8 cellular contexts compared by ENCODE assay signal in genomic region chr17:44187131-44187899, GRCh38. TPM values are rescaled to one million over a fixed set of nuclear protein-coding genes. Genes with fewer than 3 reads are reported as not detected.
DNase-seq lines count a peak whose midpoint lies in the region; ATAC-seq, FAIRE-seq and TF ChIP-seq lines count a peak whose summit lies in the region.

No MANE protein-coding gene starts in this region.

- intact Hi-C loops in dorsolateral prefrontal cortex (cut with DNase I) = loop anchor here in 1 of 2 donors (5.0 kb wide), 1 partner anchor 65 kb away; the partner anchor contains the start of gene HDAC5

- POLR2A ChIA-PET in A549 (lab: Yijun Ruan, JAX) = interaction anchor here (0.6 to 2.1 kb wide), 20 partner anchors 8 to 369 kb away, joined by 3 to 28 read pairs (median 4); partner anchors contain the start of genes ATXN7L3, FZD2, HDAC5 and UBTF

- peak overlapping the region; percentile 77 for H3K4me2 ChIP-seq in A549

- no peaks in the 10 kb centered on the region for H3K9me3 Mint-ChIP-seq in mesothelial cell of epicardium

- CTCF ChIA-PET in A549 (lab: Yijun Ruan, JAX) = interaction anchor here (0.6 to 5.3 kb wide), 7 partner anchors 8 to 157 kb away, joined by 3 to 58 read pairs (median 3); partner anchors contain the start of gene ASB16

- peak overlapping the region; percentile 87 for H3K4me3 ChIP-seq in A549
- peak overlapping the region; percentile 68 to 100 (median 94) for H3K4me3 ChIP-seq in dorsolateral prefrontal cortex

- TF ChIP-seq EP300 in A549 (IDR thresholded peaks at IDR 0.05) = no peak

- no peaks in the 10 kb centered on the region for H3K27me3 Mint-ChIP-seq in mesothelial cell of epicardium (ENCODE audit: low read depth)

- H3K27ac ChIP-seq in A549 (peak overlapping the region; percentile 92 to 97), dorsolateral prefrontal cortex (peak overlapping the region; percentile 69 to 100 (median 98))

- H3K36me3 Mint-ChIP-seq in mesothelial cell of epicardium = peaks cover 17% of the 10 kb centered on the region

- TF ChIP-seq RAD21 in A549 (conservative IDR thresholded peaks at IDR 0.05 in 1 of 2, IDR thresholded peaks at IDR 0.05 in 1 of 2) = no peak

- peaks cover 27% of the 10 kb centered on the region for H3K4me1 Mint-ChIP-seq in mesothelial cell of epicardium

- 4% methylated on average over 26 of the region's 32 CpGs for WGBS in A549 (ENCODE audit: missing lambda C conversion rate)

- peak overlapping the region; percentile 94 for H3K4me3 Mint-ChIP-seq in mesothelial cell of epicardium

- ATAC-seq in A549 (peak; percentile 62 to 71), GM18502 (IDR thresholded peaks at IDR 0.05; ENCODE audit: poor library complexity, unreplicated experiment) (peak; percentile 47), HG02938 (IDR thresholded peaks at IDR 0.05; ENCODE audit: unreplicated experiment) (peak; percentile 46)

- H3K9me3 ChIP-seq in A549 = no peaks in the 10 kb centered on the region

- DNase-seq in A549 (ENCODE audit: low read depth in 1 of 2, low spot score in 1 of 2) = no peak
- peak; percentile 29 for DNase-seq in RPMI8226
- no peak for DNase-seq in dorsolateral prefrontal cortex
- no peak for DNase-seq in mesothelial cell of epicardium (ENCODE audit: low spot score in 2 of 2, unreplicated experiment in 2 of 2)
- no peak for DNase-seq in retina
- DNase-seq in NCI-H526 (lab: John Stamatoyannopoulos, UW) = no peak

- no peaks in the 10 kb centered on the region for H3K27me3 ChIP-seq in dorsolateral prefrontal cortex

- TF ChIP-seq CTCF in A549 (IDR thresholded peaks at IDR 0.05) (no peak), dorsolateral prefrontal cortex (IDR thresholded peaks at IDR 0.05 in 54 of 56, conservative IDR thresholded peaks at IDR 0.05 in 2 of 56; ENCODE audit: low read depth in 1 of 56, partially characterized antibody in 56 of 56) (no peak), mesothelial cell of epicardium (IDR thresholded peaks at IDR 0.05; ENCODE audit: unreplicated experiment) (no peak)

- TF ChIP-seq POLR2A in A549 (IDR thresholded peaks at IDR 0.05; ENCODE audit: low read length) = 0 out of 2 replicates have a peak, but pooled peaks have one; percentile 20

- H3K27ac Mint-ChIP-seq in mesothelial cell of epicardium = peak overlapping the region; percentile 96

- H3K4me1 ChIP-seq in A549 = peaks cover 24% of the 10 kb centered on the region

- no peak for FAIRE-seq in A549 (lab: Jason Lieb, UNC)

TF ChIP-seq in A549, 52 proteins besides CTCF, POLR2A, EP300 and RAD21 (continues in another document):
- TF ChIP-seq ZSCAN20 (CRISPR knock-in tag; IDR thresholded peaks at IDR 0.05) (no peak), PHF8 (IDR thresholded peaks at IDR 0.05; ENCODE audit: borderline replicate concordance, low read depth) (peak; percentile 57; the same call in 1 of the 2 replicates), RCOR1 (IDR thresholded peaks at IDR 0.05; ENCODE audit: low read depth, low read length) (no peak), NFE2L2 (conservative IDR thresholded peaks at IDR 0.05; ENCODE audit: low read length) (no peak), FOSB (CRISPR knock-in tag; IDR thresholded peaks at IDR 0.05) (no peak), MYC (IDR thresholded peaks at IDR 0.05; ENCODE audit: borderline replicate concordance, low read length) (0 out of 2 replicates have a peak, but pooled peaks have one; percentile 33), TP53 (CRISPR knock-in tag; IDR thresholded peaks at IDR 0.05) (peak; percentile 19; the same call in 1 of the 2 replicates), HEYL (CRISPR knock-in tag; IDR thresholded peaks at IDR 0.05) (no peak), PBX3 (IDR thresholded peaks at IDR 0.05) (no peak), JUN (IDR thresholded peaks at IDR 0.05) (no peak), ESRRA (IDR thresholded peaks at IDR 0.05; ENCODE audit: borderline replicate concordance, low read length) (no peak), SMC3 (IDR thresholded peaks at IDR 0.05) (no peak), HOXA7 (CRISPR knock-in tag; IDR thresholded peaks at IDR 0.05) (0 out of 2 replicates have a peak, but pooled peaks have one; percentile 58), KDM1A (IDR thresholded peaks at IDR 0.05; ENCODE audit: low read depth) (no peak; the same call in none of the 2 replicates), HDAC2 (IDR thresholded peaks at IDR 0.05) (no peak)
- TF ChIP-seq, protein P1, sequence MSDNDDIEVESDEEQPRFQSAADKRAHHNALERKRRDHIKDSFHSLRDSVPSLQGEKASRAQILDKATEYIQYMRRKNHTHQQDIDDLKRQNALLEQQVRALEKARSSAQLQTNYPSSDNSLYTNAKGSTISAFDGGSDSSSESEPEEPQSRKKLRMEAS (IDR thresholded peaks at IDR 0.05) = 0 out of 2 replicates have a peak, but pooled peaks have one; percentile 20

RNA-seq across cellular contexts. Expression of gene TMUB2, which starts 0.5 kb away (rescaled TPM):
- polyA plus RNA-seq in A549 (2011; rRNA removed) = 36.2 and 43.3 TPM in 2 replicates
- 37.3 and 45.4 TPM in 2 replicates for polyA plus RNA-seq in A549 (2012; cell fraction: cytosol; rRNA removed)
- 104 and 115 TPM in 2 replicates for polyA plus RNA-seq in A549 (2012; cell fraction: nucleus; rRNA removed)
- 37.6 to 44.4 TPM (median 42.0 TPM) in 3 replicates for polyA plus RNA-seq in A549 (2017; fragmentation: RNase III; extraction: RNeasy Plus Mini Kit Qiagen cat#74134 plus additional on column Dnase treatment)
- polyA minus RNA-seq in A549 (2011; rRNA and poly(A)+ RNA removed) = 29.9 and 32.2 TPM in 2 replicates
- 10 to 100 TPM; 25.4 to 51.8 (median 37.8) TPM for total RNA-seq in dorsolateral prefrontal cortex
- 35.7 to 39.0 TPM (median 37.0 TPM) in 3 replicates for total RNA-seq in mesothelial cell of epicardium

RNA-seq across cellular contexts. Expression of gene ATXN7L3, which starts 12.4 kb away (rescaled TPM):
- polyA plus RNA-seq in A549 (2011; rRNA removed) = 65.7 and 72.7 TPM in 2 replicates
- polyA plus RNA-seq in A549 (2012; cell fraction: cytosol; rRNA removed) = 39.3 and 52.4 TPM in 2 replicates
- 84.7 and 105 TPM in 2 replicates for polyA plus RNA-seq in A549 (2012; cell fraction: nucleus; rRNA removed)
- polyA plus RNA-seq in A549 (2017; fragmentation: RNase III; extraction: RNeasy Plus Mini Kit Qiagen cat#74134 plus additional on column Dnase treatment) = 54.0 to 66.2 TPM (median 60.5 TPM) in 3 replicates
- 67.2 and 79.1 TPM in 2 replicates for polyA minus RNA-seq in A549 (2011; rRNA and poly(A)+ RNA removed)
- 100 to 1,000 TPM in 119 of 120 experiments, 10 to 100 TPM in 1; 95.4 to 294 (median 207) TPM for total RNA-seq in dorsolateral prefrontal cortex
- 132 to 143 TPM (median 137 TPM) in 3 replicates for total RNA-seq in mesothelial cell of epicardium

RNA-seq across cellular contexts. Expression of gene ASB16, which starts 16.8 kb away (rescaled TPM):
- polyA plus RNA-seq in A549 (2011; rRNA removed) = 0.05 TPM in 1 of 2 replicates, not detected in the other
- 0.04 and 0.06 TPM in 2 replicates for polyA plus RNA-seq in A549 (2012; cell fraction: cytosol; rRNA removed)
- polyA plus RNA-seq in A549 (2012; cell fraction: nucleus; rRNA removed) = 0.67 and 0.69 TPM in 2 replicates
- 0.12 to 0.16 TPM (median 0.15 TPM) in 3 replicates for polyA plus RNA-seq in A549 (2017; fragmentation: RNase III; extraction: RNeasy Plus Mini Kit Qiagen cat#74134 plus additional on column Dnase treatment)
- polyA minus RNA-seq in A549 (2011; rRNA and poly(A)+ RNA removed) = not detected in 2 replicates
- 1 to 10 TPM in 26 of 120 experiments, under 1 TPM in 78, not detected in 16; 0.23 to 3.2 (median 0.64) TPM for total RNA-seq in dorsolateral prefrontal cortex
- 0.14 to 0.16 TPM in 2 of 3 replicates, not detected in the other for total RNA-seq in mesothelial cell of epicardium

RNA-seq across cellular contexts. Expression of gene UBTF, which starts 32.2 kb away (rescaled TPM):
- polyA plus RNA-seq in A549 (2011; rRNA removed) (39.8 and 44.0 TPM in 2 replicates), A549 (2017; fragmentation: RNase III; extraction: RNeasy Plus Mini Kit Qiagen cat#74134 plus additional on column Dnase treatment) (75.0 to 76.2 TPM (median 75.5 TPM) in 3 replicates)
- polyA plus RNA-seq in A549 (2012; cell fraction: cytosol; rRNA removed) = 37.0 and 41.6 TPM in 2 replicates
- 36.1 and 47.3 TPM in 2 replicates for polyA plus RNA-seq in A549 (2012; cell fraction: nucleus; rRNA removed)
- 28.2 and 29.7 TPM in 2 replicates for polyA minus RNA-seq in A549 (2011; rRNA and poly(A)+ RNA removed)
- total RNA-seq in dorsolateral prefrontal cortex (10 to 100 TPM; 56.2 to 94.1 (median 72.5) TPM), mesothelial cell of epicardium (113 to 120 TPM (median 119 TPM) in 3 replicates)

RNA-seq across cellular contexts. Expression of gene HROB, which starts 45.6 kb away (rescaled TPM):
- 5.4 and 5.6 TPM in 2 replicates for polyA plus RNA-seq in A549 (2011; rRNA removed)
- polyA plus RNA-seq in A549 (2012; cell fraction: cytosol; rRNA removed) = 8.2 and 11.1 TPM in 2 replicates
- 23.5 and 24.0 TPM in 2 replicates for polyA plus RNA-seq in A549 (2012; cell fraction: nucleus; rRNA removed)
- polyA plus RNA-seq in A549 (2017; fragmentation: RNase III; extraction: RNeasy Plus Mini Kit Qiagen cat#74134 plus additional on column Dnase treatment) = 6.0 to 7.1 TPM (median 6.8 TPM) in 3 replicates
- 16.0 and 16.7 TPM in 2 replicates for polyA minus RNA-seq in A549 (2011; rRNA and poly(A)+ RNA removed)
- 1 to 10 TPM in 35 of 120 experiments, under 1 TPM in 74, not detected in 11; 0.19 to 2.8 (median 0.78) TPM for total RNA-seq in dorsolateral prefrontal cortex
- total RNA-seq in mesothelial cell of epicardium = 6.0 to 6.4 TPM (median 6.2 TPM) in 3 replicates
